In genomic region chr12:19506497-19506896, GRCh38 we compare ENCODE assay signal across 18 cellular contexts.
DNase-seq lines count a peak whose midpoint lies in the region; ATAC-seq, FAIRE-seq and TF ChIP-seq lines count a peak whose summit lies in the region.
"Had no signal": no experiment of that assay in that cellular context is flagged by ENCODE, and none has a peak within 500 bp of the region (broad histone marks: within the 10 kb centered on the region; RNA-seq: fewer than 3 reads in every experiment).

No MANE protein-coding gene starts in this region.

- no peak overlapping the region for H2AFZ ChIP-seq in mammary epithelial cell (ENCODE audit: low read depth, low read length)
- H2AFZ ChIP-seq in keratinocyte (ENCODE audit: control insufficient read depth, low read length): no peak overlapping the region
- H2AFZ ChIP-seq: neural progenitor cell had no signal

- H3K4me3 ChIP-seq in mammary epithelial cell (replicated peaks in 1 of 3; ENCODE audit: insufficient read depth in 1 of 3, low read depth in 2 of 3, low read length in 3 of 3): no peak overlapping the region
- H3K4me3 ChIP-seq in keratinocyte (ENCODE audit: control insufficient read depth in 2 of 3, extremely low read depth in 1 of 3, insufficient read depth in 2 of 3, low read depth in 1 of 3, low read length in 3 of 3): no peak overlapping the region
- no peak overlapping the region for H3K4me3 ChIP-seq in thymus (ENCODE audit: low read length)
- no peak overlapping the region for H3K4me3 ChIP-seq in Peyer's patch
- H3K4me3 ChIP-seq: adrenal gland, HAP-1, lower lobe of right lung, neural progenitor cell had no signal

- no peaks in the 10 kb centered on the region for H3K9me3 Mint-ChIP-seq in activated naive CD8-positive, alpha-beta T cell (ENCODE audit: low read depth)
- H3K9me3 Mint-ChIP-seq in activated naive CD8-positive, alpha-beta T cell treated with anti-CD3 and anti-CD28 coated beads for 36 hours: no peaks in the 10 kb centered on the region
- H3K9me3 Mint-ChIP-seq: neural progenitor cell had no signal

- H3K79me2 ChIP-seq in mammary epithelial cell (ENCODE audit: insufficient read depth, low read length) (peaks cover 66% of the 10 kb centered on the region), keratinocyte (ENCODE audit: control insufficient read depth, insufficient read depth, low read length) (peaks cover 34% of the 10 kb centered on the region)

- in situ Hi-C loops in mammary epithelial cell (cut with MboI; ENCODE audit: low sequenced_read_pairs in 2 of 2): no loop called here

- H3K36me3 ChIP-seq in mammary epithelial cell (ENCODE audit: insufficient read depth, low read length) (peaks cover 6% of the 10 kb centered on the region), keratinocyte (ENCODE audit: control insufficient read depth in 2 of 2, extremely low read depth in 1 of 2, insufficient read depth in 2 of 2, low read length in 2 of 2) (peaks cover 4 to 8% of the 10 kb centered on the region in 2 experiments), thymus (ENCODE audit: control insufficient read depth, insufficient read depth) (peaks cover 6% of the 10 kb centered on the region), Peyer's patch (peaks cover 0 to 5% (median 0%) of the 10 kb centered on the region in 3 donors)
- H3K36me3 ChIP-seq: adrenal gland, neural progenitor cell had no signal

- H3K4me1 ChIP-seq in mammary epithelial cell (ENCODE audit: insufficient read depth, low read length) (peaks cover 15% of the 10 kb centered on the region), keratinocyte (ENCODE audit: control insufficient read depth, extremely low read depth, insufficient read depth, low read length) (peaks cover 21% of the 10 kb centered on the region), thymus (ENCODE audit: control insufficient read depth, insufficient read depth, low read length) (no peaks in the 10 kb centered on the region), Peyer's patch (no peaks in the 10 kb centered on the region)
- H3K4me1 ChIP-seq: HAP-1, neural progenitor cell had no signal

- H3K27ac Mint-ChIP-seq in activated naive CD8-positive, alpha-beta T cell: peak overlapping the region; percentile 4
- no peak overlapping the region for H3K27ac Mint-ChIP-seq in activated naive CD8-positive, alpha-beta T cell treated with anti-CD3 and anti-CD28 coated beads for 36 hours
- H3K27ac Mint-ChIP-seq: neural progenitor cell had no signal

- H3K27me3 ChIP-seq in mammary epithelial cell (ENCODE audit: insufficient read depth, low read length) (no peaks in the 10 kb centered on the region), keratinocyte (ENCODE audit: control insufficient read depth, extremely low read depth, insufficient read depth, low read length) (no peaks in the 10 kb centered on the region), thymus (ENCODE audit: control insufficient read depth, insufficient read depth) (no peaks in the 10 kb centered on the region), Peyer's patch (no peaks in the 10 kb centered on the region)
- H3K27me3 ChIP-seq: adrenal gland, neural progenitor cell had no signal

- no peaks in the 10 kb centered on the region for H3K27me3 Mint-ChIP-seq in activated naive CD8-positive, alpha-beta T cell
- H3K27me3 Mint-ChIP-seq in activated naive CD8-positive, alpha-beta T cell treated with anti-CD3 and anti-CD28 coated beads for 36 hours: no peaks in the 10 kb centered on the region

- no peak for TF ChIP-seq CTCF in mammary epithelial cell (conservative IDR thresholded peaks at IDR 0.05 in 1 of 2, IDR thresholded peaks at IDR 0.05 in 1 of 2; ENCODE audit: extremely low read depth in 1 of 2, insufficient read depth in 1 of 2, low read depth in 1 of 2, low read length in 2 of 2)
- no peak for TF ChIP-seq CTCF in keratinocyte (optimal IDR thresholded peaks at IDR 0.05 in 1 of 3, IDR thresholded peaks at IDR 0.05 in 1 of 3, conservative IDR thresholded peaks at IDR 0.05 in 1 of 3; ENCODE audit: extremely low read depth in 1 of 3, insufficient read depth in 2 of 3, low read length in 3 of 3)
- TF ChIP-seq CTCF in Peyer's patch (IDR thresholded peaks at IDR 0.05): no peak

- H3K9ac ChIP-seq in mammary epithelial cell (ENCODE audit: insufficient read depth, low read length) (no peak overlapping the region), keratinocyte (ENCODE audit: control insufficient read depth, extremely low read depth, insufficient read depth, low read length) (no peak overlapping the region)
- H3K9ac ChIP-seq: neural progenitor cell had no signal

- H3K4me1 Mint-ChIP-seq in activated naive CD8-positive, alpha-beta T cell (ENCODE audit: low read depth): peaks cover 47% of the 10 kb centered on the region
- H3K4me1 Mint-ChIP-seq in activated naive CD8-positive, alpha-beta T cell treated with anti-CD3 and anti-CD28 coated beads for 36 hours: peaks cover 37% of the 10 kb centered on the region
- H3K4me1 Mint-ChIP-seq: neural progenitor cell had no signal

- H4K20me1 ChIP-seq in mammary epithelial cell (ENCODE audit: insufficient read depth, low read length) (no peaks in the 10 kb centered on the region), keratinocyte (ENCODE audit: control insufficient read depth, extremely low read depth, insufficient read depth, low read length) (peaks cover 2% of the 10 kb centered on the region)

- no peaks in the 10 kb centered on the region for H3K9me3 ChIP-seq in mammary epithelial cell (replicated peaks; ENCODE audit: insufficient read depth, low read length)
- H3K9me3 ChIP-seq in keratinocyte (ENCODE audit: control insufficient read depth, low read depth, low read length): no peaks in the 10 kb centered on the region
- no peaks in the 10 kb centered on the region for H3K9me3 ChIP-seq in thymus (ENCODE audit: control insufficient read depth)
- H3K9me3 ChIP-seq in Peyer's patch: no peaks in the 10 kb centered on the region
- H3K9me3 ChIP-seq: adrenal gland, HAP-1, lower lobe of right lung had no signal

- peaks cover 18% of the 10 kb centered on the region for H3K36me3 Mint-ChIP-seq in activated naive CD8-positive, alpha-beta T cell
- peaks cover 57% of the 10 kb centered on the region for H3K36me3 Mint-ChIP-seq in activated naive CD8-positive, alpha-beta T cell treated with anti-CD3 and anti-CD28 coated beads for 36 hours

- H3K27ac ChIP-seq in mammary epithelial cell (ENCODE audit: insufficient read depth, low read depth, low read length): peak overlapping the region; percentile 25
- peak overlapping the region; percentile 27 for H3K27ac ChIP-seq in keratinocyte (ENCODE audit: control insufficient read depth, insufficient read depth, low read length)
- peak overlapping the region; percentile 27 for H3K27ac ChIP-seq in thymus (ENCODE audit: low read depth)
- no peak overlapping the region for H3K27ac ChIP-seq in Peyer's patch
- H3K27ac ChIP-seq: adrenal gland, lower lobe of right lung, neural progenitor cell had no signal

- CTCF ChIA-PET in mammary epithelial cell (lab: Charles Lee; ENCODE audit: low non-redundant PET): no interaction called here

- DNase-seq in activated naive CD8-positive, alpha-beta T cell treated with anti-CD3 and anti-CD28 coated beads for 36 hours: no peak
- peak; percentile 75 for DNase-seq in mammary epithelial cell
- DNase-seq in keratinocyte (ENCODE audit: low read depth, low spot score): no peak
- no peak for DNase-seq in Peyer's patch
- DNase-seq: activated CD4-positive, alpha-beta T cell treated with anti-CD3 and anti-CD28 coated beads, Interleukin-2, amount 50 U/mL, for 4 hours; adrenal gland; lower lobe of right lung; retina; RPMI8226 had no signal

- TF ChIP-seq POLR2A in Peyer's patch (IDR thresholded peaks at IDR 0.05): no peak

- no TSS peak for BruUV-seq in mammary epithelial cell (replicated peaks; lab: Mats Ljungman, UMichigan)

- peak overlapping the region; percentile 28 for H3K4me2 ChIP-seq in mammary epithelial cell (ENCODE audit: insufficient read depth, low read depth, low read length)
- peak overlapping the region; percentile 4 for H3K4me2 ChIP-seq in keratinocyte (ENCODE audit: control insufficient read depth, extremely low read depth, insufficient read depth, low read depth, low read length)
- H3K4me2 ChIP-seq: neural progenitor cell had no signal

- no peaks in the 10 kb centered on the region for H3K9me1 ChIP-seq in keratinocyte (ENCODE audit: control insufficient read depth, extremely low read depth, insufficient read depth, low read length)

- no peak overlapping the region for H3K4me3 Mint-ChIP-seq in activated naive CD8-positive, alpha-beta T cell
- no peak overlapping the region for H3K4me3 Mint-ChIP-seq in activated naive CD8-positive, alpha-beta T cell treated with anti-CD3 and anti-CD28 coated beads for 36 hours
- H3K4me3 Mint-ChIP-seq: neural progenitor cell had no signal

- ATAC-seq in HG03175 (IDR thresholded peaks at IDR 0.05; ENCODE audit: unreplicated experiment) (no peak), GM21528 (IDR thresholded peaks at IDR 0.05; ENCODE audit: low FRiP score, unreplicated experiment) (no peak)
- ATAC-seq: lower lobe of right lung had no signal

- dilution Hi-C loops in mammary epithelial cell (cut with HindIII; ENCODE audit: low sequenced_read_pairs): no loop called here
- dilution Hi-C loops in keratinocyte (cut with MboI; ENCODE audit: extremely low pct_ligation_motif_present, low sequenced_read_pairs): no loop called here

- intact Hi-C loops in mammary epithelial cell (cut with micrococcal nuclease): no loop called here

- peak; percentile 29 for FAIRE-seq in keratinocyte (lab: Jason Lieb, UNC)
- FAIRE-seq: endothelial cell of umbilical vein, TTC549, urothelium cell line had no signal

Comparison
In these comparisons a context has a peak if more than half of its experiments do, and no peak if none do; other contexts are left out.
1. H3K27ac ChIP-seq: peak in mammary epithelial cell (single experiment), keratinocyte (single experiment) and thymus (single experiment); none in Peyer's patch (0 of 4).